Comparison of ENCODE assay signal across 18 cellular contexts in genomic region chr13:22940736-22941135, GRCh38.
"Had no signal": no experiment of that assay in that cellular context is flagged by ENCODE, and none has a peak within 500 bp of the region (broad histone marks: within the 10 kb centered on the region; RNA-seq: fewer than 3 reads in every experiment).

No MANE protein-coding gene starts in this region.

- H3K4me1 Mint-ChIP-seq: T-cell had no signal

- H3K36me3 ChIP-seq: SJSA1 had no signal

- DNase-seq: KBM-7, MV-4-11, NCI-H1048, NCI-H1436, NCI-H187, NCI-H2029, NCI-H2081 treated with DMSO at 0.1 percent for 48 hours, NCI-H345, NCI-H446 treated with DMSO at 0.1 percent for 48 hours, NCI-H510A treated with DMSO at 0.1 percent for 48 hours, NCI-H526 treated with DMSO at 0.1 percent for 48 hours, NCI-H82, Right ventricle myocardium superior, RPMI8226, SIG-M5, T-cell had no signal

- H3K27ac Mint-ChIP-seq: T-cell had no signal

- H3K27ac ChIP-seq: SJSA1, SK-N-MC had no signal

- H3K4me1 ChIP-seq: SJSA1 had no signal

- H3K36me3 Mint-ChIP-seq: T-cell had no signal

- H3K27me3 ChIP-seq: SJSA1 had no signal

- H3K4me3 Mint-ChIP-seq: T-cell had no signal

- H3K9me3 Mint-ChIP-seq: T-cell had no signal

- H3K4me3 ChIP-seq: SJSA1, SK-N-MC had no signal

- H3K9me3 ChIP-seq: SJSA1 had no signal
